Comparison of ENCODE assay signal across 8 cellular contexts in the genomic region with DNA sequence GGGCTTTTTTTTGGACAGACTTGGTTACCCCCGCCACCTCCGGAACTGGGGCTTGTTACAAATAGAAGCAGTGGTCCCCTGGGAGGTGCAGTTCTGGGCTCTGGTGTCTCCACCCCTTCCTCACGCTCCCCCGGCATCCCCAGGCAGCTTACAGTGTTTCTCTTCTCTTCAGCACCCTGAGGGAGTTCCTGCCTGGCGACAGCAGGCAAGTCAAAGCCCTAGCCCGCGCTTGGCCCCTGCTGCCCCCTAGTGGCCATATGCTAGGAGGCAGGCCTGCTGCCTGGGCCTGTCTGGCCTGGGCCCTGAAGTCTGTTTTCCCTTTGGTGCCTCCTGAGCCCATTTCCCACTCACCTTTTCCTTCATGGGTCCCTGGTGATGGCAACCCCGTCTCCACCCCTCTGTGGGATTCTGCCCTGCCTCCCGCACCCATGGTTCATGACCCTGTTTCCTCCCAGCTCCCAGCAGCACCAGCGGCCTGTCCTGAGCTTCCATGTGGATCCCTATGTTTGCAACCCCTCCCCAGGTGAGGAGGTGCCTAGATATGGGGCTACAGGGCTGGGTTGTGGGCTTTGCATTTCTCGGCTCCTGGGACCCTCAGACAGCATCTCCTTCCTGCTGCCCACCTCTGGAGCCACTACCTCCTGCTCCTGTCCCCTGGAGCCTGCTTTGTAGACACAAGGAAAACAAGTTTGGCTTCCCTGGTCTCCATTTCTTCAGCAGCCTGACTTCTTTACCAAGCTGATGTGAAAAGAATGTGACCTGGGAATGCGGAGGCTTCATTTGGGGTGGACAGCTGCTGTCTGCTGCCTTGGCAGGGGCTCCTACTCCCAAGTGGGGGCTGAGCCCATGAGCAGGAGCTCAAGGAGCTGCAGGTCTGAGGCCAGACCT. TPM values are rescaled to one million over a fixed set of nuclear protein-coding genes. Genes with fewer than 3 reads are reported as not detected.
DNase-seq lines count a peak whose midpoint lies in the region; ATAC-seq lines count a peak whose summit lies in the region.

No MANE protein-coding gene starts in this region.

- CTCF ChIA-PET in CD8-positive, alpha-beta memory T cell (lab: Charles Lee): interaction anchor here (0.8 to 3.2 kb wide), 16 partner anchors 9 to 498 kb away, joined by 3 to 35 read pairs (median 4); partner anchors contain the start of genes CIAO2A, PPIB and SNX1
- CTCF ChIA-PET in activated CD4-positive, alpha-beta memory T cell treated with anti-CD3 and anti-CD28 coated beads for 36 hours (lab: Charles Lee): interaction anchor here (0.5 to 3.6 kb wide), 29 partner anchors 8 to 574 kb away, joined by 3 to 61 read pairs (median 4); partner anchors contain the start of genes CIAO2A, PPIB and SNX1

- no peaks in the 10 kb centered on the region for H3K9me3 Mint-ChIP-seq in CD8-positive, alpha-beta memory T cell
- H3K9me3 Mint-ChIP-seq in activated CD4-positive, alpha-beta memory T cell treated with anti-CD3 and anti-CD28 coated beads for 36 hours: no peaks in the 10 kb centered on the region

- H3K4me3 Mint-ChIP-seq in CD8-positive, alpha-beta memory T cell: peak overlapping the region; percentile 32 to 81 (median 75)
- H3K4me3 Mint-ChIP-seq in activated CD4-positive, alpha-beta memory T cell treated with anti-CD3 and anti-CD28 coated beads for 36 hours: peak overlapping the region; percentile 43

- H3K27ac Mint-ChIP-seq in CD8-positive, alpha-beta memory T cell: peak overlapping the region in 7 of 8 donors; percentile 20 to 94 (median 61)
- peak overlapping the region; percentile 10 for H3K27ac Mint-ChIP-seq in activated CD4-positive, alpha-beta memory T cell treated with anti-CD3 and anti-CD28 coated beads for 36 hours

- POLR2A ChIA-PET in CD8-positive, alpha-beta memory T cell (lab: Charles Lee): interaction anchor here (0.6 to 3.9 kb wide), 5 partner anchors 9 to 544 kb away, joined by 3 to 20 read pairs (median 4); partner anchors contain the start of genes CIAO2A, PPIB and SNX1
- POLR2A ChIA-PET in activated CD4-positive, alpha-beta memory T cell treated with anti-CD3 and anti-CD28 coated beads for 36 hours (lab: Charles Lee): interaction anchor here (0.7 to 2.6 kb wide), 4 partner anchors 9 to 212 kb away, joined by 3 to 14 read pairs (median 4); partner anchors contain the start of genes CIAO2A and PPIB

- ATAC-seq in GM19455 (IDR thresholded peaks at IDR 0.05; ENCODE audit: unreplicated experiment): peak; percentile 55

- H3K9me3 ChIP-seq in CD8-positive, alpha-beta memory T cell (ENCODE audit: low read length): no peaks in the 10 kb centered on the region

- no peak overlapping the region for H3K4me3 ChIP-seq in CD8-positive, alpha-beta memory T cell (ENCODE audit: low read length)

- H3K4me1 Mint-ChIP-seq in CD8-positive, alpha-beta memory T cell: peaks cover 28 to 47% (median 30%) of the 10 kb centered on the region in 3 donors
- H3K4me1 Mint-ChIP-seq in activated CD4-positive, alpha-beta memory T cell treated with anti-CD3 and anti-CD28 coated beads for 36 hours (ENCODE audit: low read depth): peaks cover 26% of the 10 kb centered on the region

- peaks cover 3 to 44% (median 9%) of the 10 kb centered on the region in 3 donors for H3K36me3 Mint-ChIP-seq in CD8-positive, alpha-beta memory T cell
- peaks cover 29% of the 10 kb centered on the region for H3K36me3 Mint-ChIP-seq in activated CD4-positive, alpha-beta memory T cell treated with anti-CD3 and anti-CD28 coated beads for 36 hours

- peaks cover 14% of the 10 kb centered on the region for H3K27me3 ChIP-seq in CD8-positive, alpha-beta memory T cell (ENCODE audit: insufficient read depth, low read length, poor library complexity, severe bottlenecking)

- no peak overlapping the region for H3K27ac ChIP-seq in CD8-positive, alpha-beta memory T cell (ENCODE audit: low read depth, low read length)

- H3K36me3 ChIP-seq in CD8-positive, alpha-beta memory T cell (ENCODE audit: insufficient read depth, low read length): peaks cover 39% of the 10 kb centered on the region

- H3K27me3 Mint-ChIP-seq in CD8-positive, alpha-beta memory T cell: peaks cover 7 to 12% of the 10 kb centered on the region in 2 donors
- peaks cover 14% of the 10 kb centered on the region for H3K27me3 Mint-ChIP-seq in activated CD4-positive, alpha-beta memory T cell treated with anti-CD3 and anti-CD28 coated beads for 36 hours

- intact Hi-C loops in activated CD4-positive, alpha-beta memory T cell treated with anti-CD3 and anti-CD28 coated beads for 36 hours (cut with micrococcal nuclease): loop anchor here (1.0 to 5.0 kb wide), 2 partner anchors 41 to 60 kb away; partner anchors contain the start of gene CIAO2A

- DNase-seq in CD8-positive, alpha-beta memory T cell: peak; percentile 79 to 90 (median 84)
- DNase-seq in HK-2 (ENCODE audit: unreplicated experiment): peak; percentile 83
- peak; percentile 67 for DNase-seq in NCI-H82 treated with DMSO at 0.1 percent for 48 hours (lab: John Stamatoyannopoulos, UW; ENCODE audit: unreplicated experiment)
- peak; percentile 94 for DNase-seq in activated CD4-positive, alpha-beta memory T cell treated with anti-CD3 and anti-CD28 coated beads for 36 hours
- peak; percentile 93 for DNase-seq in ecto neural progenitor cell (ENCODE audit: low spot score)
- DNase-seq in medulla oblongata (ENCODE audit: extremely low spot score): peak; percentile 94
- DNase-seq in stimulated activated CD8-positive, alpha-beta memory T cell treated with anti-CD3 and anti-CD28 coated beads, Interleukin-12 subunit alpha, Interleukin-12 subunit beta, amount 100 ng/mL, for 4 hours (ENCODE audit: low read depth): peak; percentile 77

- peaks cover 15% of the 10 kb centered on the region for H3K4me1 ChIP-seq in CD8-positive, alpha-beta memory T cell (ENCODE audit: insufficient read depth, low read length)

RNA-seq across cellular contexts. Expression of gene SNX22, which starts 2.2 kb away (rescaled TPM):
- under 1 TPM; 0.40 to 0.61 TPM for total RNA-seq in CD8-positive, alpha-beta memory T cell
- polyA plus RNA-seq in CD8-positive, alpha-beta memory T cell: 0.90 TPM
- total RNA-seq in activated CD4-positive, alpha-beta memory T cell treated with anti-CD3 and anti-CD28 coated beads for 36 hours: under 1 TPM; 0.38 to 0.68 TPM

RNA-seq across cellular contexts. Expression of gene PPIB, which starts 9.1 kb away (rescaled TPM):
- 100 to 1,000 TPM; 384 to 385 TPM for total RNA-seq in CD8-positive, alpha-beta memory T cell
- 715 TPM for polyA plus RNA-seq in CD8-positive, alpha-beta memory T cell
- total RNA-seq in activated CD4-positive, alpha-beta memory T cell treated with anti-CD3 and anti-CD28 coated beads for 36 hours: 100 to 1,000 TPM; 277 to 283 TPM

RNA-seq across cellular contexts. Expression of gene SNX1, which starts 57.9 kb away (rescaled TPM):
- 10 to 100 TPM; 90.1 to 93.6 TPM for total RNA-seq in CD8-positive, alpha-beta memory T cell
- 63.4 TPM for polyA plus RNA-seq in CD8-positive, alpha-beta memory T cell
- 100 to 1,000 TPM in 1 of 2 experiments, 10 to 100 TPM in 1; 99.3 to 102 TPM for total RNA-seq in activated CD4-positive, alpha-beta memory T cell treated with anti-CD3 and anti-CD28 coated beads for 36 hours
